Comparison of ENCODE assay signal across 9 cellular contexts in genomic region chr2:12931211-12931844, GRCh38.
A peak's percentile ranks its signal among the peaks of the same experiment; 100 is the strongest.
DNase-seq lines count a peak whose midpoint lies in the region; ATAC-seq, FAIRE-seq and TF ChIP-seq lines count a peak whose summit lies in the region.
"Had no signal": no experiment of that assay in that cellular context is flagged by ENCODE, and none has a peak within 500 bp of the region (broad histone marks: within the 10 kb centered on the region; RNA-seq: fewer than 3 reads in every experiment).

No MANE protein-coding gene starts in this region.

- H3K27me3 ChIP-seq in naive thymus-derived CD4-positive, alpha-beta T cell (ENCODE audit: control insufficient read depth in 2 of 2, insufficient read depth in 2 of 2, low read length in 2 of 2) = no peaks in the 10 kb centered on the region

- intact Hi-C loops in naive thymus-derived CD4-positive, alpha-beta T cell (cut with micrococcal nuclease) = loop anchor here (1.0 to 5.0 kb wide), 15 partner anchors 70 to 1103 kb away; partner anchors contain the start of gene TRIB2 (in 2 of the 2)

- peak; percentile 88 for TF ChIP-seq CTCF in epithelial cell of proximal tubule (conservative IDR thresholded peaks at IDR 0.05; ENCODE audit: low read depth, low read length)

- H3K4me1 Mint-ChIP-seq in naive thymus-derived CD4-positive, alpha-beta T cell = peaks cover 0 to 12% (median 7%) of the 10 kb centered on the region in 7 donors

- no peaks in the 10 kb centered on the region for H3K9me3 Mint-ChIP-seq in naive thymus-derived CD4-positive, alpha-beta T cell

- DNase-seq in NOMO-1 treated with DMSO at 0.1 percent for 48 hours (lab: John Stamatoyannopoulos, UW; ENCODE audit: unreplicated experiment) = peak; percentile 10
- no peak for DNase-seq in NOMO-1 treated with dmso at 0.1 percent for 144 hours (lab: John Stamatoyannopoulos, UW; ENCODE audit: unreplicated experiment)
- peak; percentile 18 for DNase-seq in RCC 7860 (ENCODE audit: low spot score)
- DNase-seq in epithelial cell of proximal tubule (ENCODE audit: low read depth) = no peak
- peak in 4 of 9 donors; percentile 17 to 33 (median 26) for DNase-seq in naive thymus-derived CD4-positive, alpha-beta T cell

- no peaks in the 10 kb centered on the region for H3K36me3 ChIP-seq in naive thymus-derived CD4-positive, alpha-beta T cell (ENCODE audit: control insufficient read depth in 2 of 3, insufficient read depth in 3 of 3, low read length in 3 of 3)

- no peak overlapping the region for H3K27ac Mint-ChIP-seq in naive thymus-derived CD4-positive, alpha-beta T cell

- no peak overlapping the region for H3K4me3 ChIP-seq in epithelial cell of proximal tubule (ENCODE audit: low read depth, low read length)
- no peak overlapping the region for H3K4me3 ChIP-seq in naive thymus-derived CD4-positive, alpha-beta T cell (ENCODE audit: low read length)

- H3K4me1 ChIP-seq in naive thymus-derived CD4-positive, alpha-beta T cell (ENCODE audit: control insufficient read depth in 2 of 2, insufficient read depth in 2 of 2, low read length in 2 of 2) = no peaks in the 10 kb centered on the region

- no peak overlapping the region for H3K27ac ChIP-seq in naive thymus-derived CD4-positive, alpha-beta T cell (ENCODE audit: low read depth, low read length)

- CTCF ChIA-PET in naive thymus-derived CD4-positive, alpha-beta T cell (lab: Charles Lee) = interaction anchor here (0.8 to 4.0 kb wide), 20 partner anchors 10 to 1102 kb away, joined by 3 to 41 read pairs (median 6); partner anchors contain the start of gene TRIB2

- H3K27me3 Mint-ChIP-seq in naive thymus-derived CD4-positive, alpha-beta T cell = peaks cover 0 to 50% (median 0%) of the 10 kb centered on the region in 5 donors

- no peaks in the 10 kb centered on the region for H3K9me3 ChIP-seq in naive thymus-derived CD4-positive, alpha-beta T cell (ENCODE audit: control insufficient read depth in 2 of 3, low read length in 3 of 3)

- POLR2A ChIA-PET in naive thymus-derived CD4-positive, alpha-beta T cell (lab: Charles Lee) = interaction anchor here (0.7 to 3.2 kb wide), 5 partner anchors 210 to 1102 kb away, joined by 3 to 12 read pairs (median 3); no protein-coding TSS in a partner anchor

- no peak for FAIRE-seq in RCC 7860 (lab: Jason Lieb, UNC)
- FAIRE-seq: G401.6 had no signal

- no peak overlapping the region for H3K4me3 Mint-ChIP-seq in naive thymus-derived CD4-positive, alpha-beta T cell

- peak; percentile 69 for ATAC-seq in HG03565 (IDR thresholded peaks at IDR 0.05; ENCODE audit: unreplicated experiment)
- ATAC-seq in naive thymus-derived CD4-positive, alpha-beta T cell = peak; percentile 63
- ATAC-seq in GM21515 (IDR thresholded peaks at IDR 0.05; ENCODE audit: unreplicated experiment) = no peak
- no peak for ATAC-seq in GM18870 (IDR thresholded peaks at IDR 0.05; ENCODE audit: unreplicated experiment)

- H3K36me3 Mint-ChIP-seq in naive thymus-derived CD4-positive, alpha-beta T cell = no peaks in the 10 kb centered on the region

Comparison
In these comparisons a context has a peak if more than half of its experiments do, and no peak if none do; other contexts are left out.
1. DNase-seq: peak in NOMO-1 treated with DMSO at 0.1 percent for 48 hours (single experiment) and RCC 7860 (single experiment); none in NOMO-1 treated with dmso at 0.1 percent for 144 hours (single experiment) and epithelial cell of proximal tubule (single experiment).
2. ATAC-seq: peak in HG03565 (single experiment) and naive thymus-derived CD4-positive, alpha-beta T cell (single experiment); none in GM21515 (single experiment) and GM18870 (single experiment).